In genomic region chr1:163571950-163572349, GRCh38 we compare ENCODE assay signal across 23 cellular contexts.
"Had no signal": no experiment of that assay in that cellular context is flagged by ENCODE, and none has a peak within 500 bp of the region (broad histone marks: within the 10 kb centered on the region; RNA-seq: fewer than 3 reads in every experiment).

No MANE protein-coding gene starts in this region.

- H3K27me3 ChIP-seq: esophagus muscularis mucosa, foreskin keratinocyte, gastroesophageal sphincter, heart left ventricle, hepatocyte, left lung had no signal

- H3K4me3 ChIP-seq: dorsolateral prefrontal cortex, esophagus muscularis mucosa, gastroesophageal sphincter, heart left ventricle, hepatocyte, left lung, lower lobe of right lung, mucosa of descending colon had no signal

- H3K27ac Mint-ChIP-seq: immature natural killer cell; mesothelial cell of epicardium; naive B cell; naive thymus-derived CD8-positive, alpha-beta T cell had no signal

- H3K4me3 Mint-ChIP-seq: immature natural killer cell; mesothelial cell of epicardium; naive B cell; naive thymus-derived CD8-positive, alpha-beta T cell had no signal

- DNase-seq: dermis blood vessel endothelial cell; dorsolateral prefrontal cortex; effector CD4-positive, alpha-beta T cell; effector memory CD4-positive, alpha-beta T cell; foreskin keratinocyte; heart left ventricle; hypothalamus; immature natural killer cell; islet precursor cell; left cardiac atrium; left lung; left ventricle myocardium superior; lower lobe of right lung; mesenchymal stem cell; mucosa of descending colon; naive B cell; naive thymus-derived CD8-positive, alpha-beta T cell had no signal

- ATAC-seq: foreskin keratinocyte; gastroesophageal sphincter; heart left ventricle; left cardiac atrium; left lung; left ventricle myocardium superior; lower lobe of right lung; mucosa of descending colon; naive thymus-derived CD8-positive, alpha-beta T cell had no signal

- H3K36me3 Mint-ChIP-seq: immature natural killer cell; mesothelial cell of epicardium; naive B cell; naive thymus-derived CD8-positive, alpha-beta T cell had no signal

- H3K4me1 ChIP-seq: esophagus muscularis mucosa, foreskin keratinocyte, gastroesophageal sphincter, heart left ventricle, left lung, lower lobe of right lung had no signal

- H3K9me3 ChIP-seq: esophagus muscularis mucosa, gastroesophageal sphincter, heart left ventricle, left lung, lower lobe of right lung, mucosa of descending colon had no signal

- H3K27ac ChIP-seq: dorsolateral prefrontal cortex, esophagus muscularis mucosa, foreskin keratinocyte, gastroesophageal sphincter, heart left ventricle, hepatocyte, left lung, lower lobe of right lung had no signal

- H3K9me3 Mint-ChIP-seq: mesothelial cell of epicardium; naive thymus-derived CD8-positive, alpha-beta T cell had no signal

- H3K36me3 ChIP-seq: esophagus muscularis mucosa, gastroesophageal sphincter, heart left ventricle, left lung, lower lobe of right lung had no signal

- H3K4me1 Mint-ChIP-seq: immature natural killer cell; naive B cell; naive thymus-derived CD8-positive, alpha-beta T cell had no signal

- FAIRE-seq: endothelial cell of umbilical vein, frontal cortex had no signal
